Comparison of ENCODE assay signal across 3 cellular contexts in genomic region chr5:51336878-51337277, GRCh38.
"Had no signal": no experiment of that assay in that cellular context is flagged by ENCODE, and none has a peak within 500 bp of the region (broad histone marks: within the 10 kb centered on the region; RNA-seq: fewer than 3 reads in every experiment).

No MANE protein-coding gene starts in this region.

- H3K4me3 ChIP-seq: GM12878 had no signal

- DNase-seq: GDM1, GF-D8 had no signal
